Comparison of ENCODE assay signal across 11 cellular contexts in genomic region chr12:66241061-66242043, GRCh38. TPM values are rescaled to one million over a fixed set of nuclear protein-coding genes. Genes with fewer than 3 reads are reported as not detected.
A peak's percentile ranks its signal among the peaks of the same experiment; 100 is the strongest.
DNase-seq lines count a peak whose midpoint lies in the region; ATAC-seq and TF ChIP-seq lines count a peak whose summit lies in the region.
"Had no signal": no experiment of that assay in that cellular context is flagged by ENCODE, and none has a peak within 500 bp of the region (broad histone marks: within the 10 kb centered on the region; RNA-seq: fewer than 3 reads in every experiment).

No MANE protein-coding gene starts in this region.

- H3K27me3 ChIP-seq in breast epithelium (no peaks in the 10 kb centered on the region), gastroesophageal sphincter (peaks cover 22% of the 10 kb centered on the region)

- H3K9me3 Mint-ChIP-seq in MCF 10A (ENCODE audit: unreplicated experiment) = no peaks in the 10 kb centered on the region
- H3K9me3 Mint-ChIP-seq: activated naive CD4-positive, alpha-beta T cell treated with anti-CD3 and anti-CD28 coated beads, Interleukin-2, amount 50 U/mL, for 24 hours had no signal

- H3K4me1 ChIP-seq in breast epithelium = no peaks in the 10 kb centered on the region
- no peaks in the 10 kb centered on the region for H3K4me1 ChIP-seq in gastroesophageal sphincter
- H3K4me1 ChIP-seq: parathyroid adenoma had no signal

- POLR2A ChIA-PET in MCF 10A (lab: Yijun Ruan, JAX) = no interaction called here

- no TSS peak for BruUV-seq in MCF 10A (replicated peaks; lab: Mats Ljungman, UMichigan)

- intact Hi-C loops in MCF 10A (cut with micrococcal nuclease) = no loop called here
- intact Hi-C loops in breast epithelium (cut with DNase I; ENCODE audit: low total_unique reads) = no loop called here

- DNase-seq in MCF 10A (ENCODE audit: unreplicated experiment) = peak; percentile 76
- DNase-seq in breast epithelium (ENCODE audit: low spot score in 2 of 2) = no peak
- DNase-seq in SIG-M5 treated with dmso at 0.1 percent for 504 hours (lab: John Stamatoyannopoulos, UW; ENCODE audit: unreplicated experiment) = peak; percentile 96
- peak; percentile 82 for DNase-seq in stromal cell of bone marrow (ENCODE audit: low read depth)
- no peak for DNase-seq in stimulated activated CD8-positive, alpha-beta memory T cell treated with anti-CD3 and anti-CD28 coated beads, Interleukin-4, amount 100 ng/mL, for 48 hours
- DNase-seq in NCI-H146 treated with DMSO at 0.1 percent for 48 hours (lab: John Stamatoyannopoulos, UW; ENCODE audit: unreplicated experiment) = no peak
- DNase-seq: NCI-H446 treated with DMSO at 0.1 percent for 48 hours had no signal

- peaks cover 25% of the 10 kb centered on the region for H3K27me3 Mint-ChIP-seq in MCF 10A (ENCODE audit: insufficient read depth, unreplicated experiment)

- H3K4me1 Mint-ChIP-seq in MCF 10A (ENCODE audit: insufficient read depth, unreplicated experiment) = no peaks in the 10 kb centered on the region
- H3K4me1 Mint-ChIP-seq: activated naive CD4-positive, alpha-beta T cell treated with anti-CD3 and anti-CD28 coated beads, Interleukin-2, amount 50 U/mL, for 24 hours had no signal

- TF ChIP-seq POLR2A in breast epithelium (IDR thresholded peaks at IDR 0.05) = no peak
- TF ChIP-seq POLR2A in gastroesophageal sphincter (IDR thresholded peaks at IDR 0.05) = no peak

- no peak overlapping the region for H3K4me3 Mint-ChIP-seq in MCF 10A (ENCODE audit: unreplicated experiment)
- H3K4me3 Mint-ChIP-seq: activated naive CD4-positive, alpha-beta T cell treated with anti-CD3 and anti-CD28 coated beads, Interleukin-2, amount 50 U/mL, for 24 hours had no signal

- 71 to 90% methylated on average over 6 of the region's 7 CpGs for WGBS in gastroesophageal sphincter (ENCODE audit: low coverage in 1 of 2), 2 donors

- no peak overlapping the region for H3K27ac Mint-ChIP-seq in MCF 10A (ENCODE audit: low read depth, unreplicated experiment)
- H3K27ac Mint-ChIP-seq: activated naive CD4-positive, alpha-beta T cell treated with anti-CD3 and anti-CD28 coated beads, Interleukin-2, amount 50 U/mL, for 24 hours had no signal

- no peaks in the 10 kb centered on the region for H3K36me3 Mint-ChIP-seq in MCF 10A (ENCODE audit: insufficient read depth, unreplicated experiment)
- H3K36me3 Mint-ChIP-seq: activated naive CD4-positive, alpha-beta T cell treated with anti-CD3 and anti-CD28 coated beads, Interleukin-2, amount 50 U/mL, for 24 hours had no signal

- TF ChIP-seq EP300 in gastroesophageal sphincter (IDR thresholded peaks at IDR 0.05) = no peak

- H3K9me3 ChIP-seq in breast epithelium = no peaks in the 10 kb centered on the region
- H3K9me3 ChIP-seq in gastroesophageal sphincter = no peaks in the 10 kb centered on the region

- H3K36me3 ChIP-seq in breast epithelium (no peaks in the 10 kb centered on the region), gastroesophageal sphincter (peaks cover 0 to 16% of the 10 kb centered on the region in 2 donors)

- TF ChIP-seq CTCF in MCF 10A (IDR thresholded peaks at IDR 0.05; ENCODE audit: unreplicated experiment) = no peak
- TF ChIP-seq CTCF in breast epithelium (IDR thresholded peaks at IDR 0.05) = no peak
- no peak for TF ChIP-seq CTCF in gastroesophageal sphincter (IDR thresholded peaks at IDR 0.05)

- H3K27ac ChIP-seq in breast epithelium (peak overlapping the region in 1 of 2 donors; percentile 74), gastroesophageal sphincter (no peak overlapping the region)
- H3K27ac ChIP-seq: parathyroid adenoma had no signal

- H3K4me3 ChIP-seq in breast epithelium = no peak overlapping the region
- no peak overlapping the region for H3K4me3 ChIP-seq in gastroesophageal sphincter

- CTCF ChIA-PET in MCF 10A (lab: Yijun Ruan, JAX) = interaction anchor here (0.7 to 1.0 kb wide), 2 partner anchors 29 to 619 kb away, joined by 3 to 5 read pairs; no protein-coding TSS in a partner anchor

- ATAC-seq in gastroesophageal sphincter = peak; percentile 53
- ATAC-seq in GM21423 (IDR thresholded peaks at IDR 0.05; ENCODE audit: unreplicated experiment) = no peak

RNA-seq across cellular contexts. Expression of gene IRAK3, which starts 52.3 kb away (rescaled TPM):
- total RNA-seq in MCF 10A (2022) (0.05 TPM in 1 of 2 replicates, not detected in the other), breast epithelium (10 to 100 TPM; 22.2 to 88.8 (median 37.7) TPM), gastroesophageal sphincter (10 to 100 TPM in 3 of 4 donors, 1 to 10 TPM in 1; 7.8 to 18.7 (median 14.8) TPM)

Comparison
In these comparisons a context has a peak if more than half of its experiments do, and no peak if none do; other contexts are left out.
1. DNase-seq: peak in MCF 10A (single experiment), SIG-M5 treated with dmso at 0.1 percent for 504 hours (single experiment) and stromal cell of bone marrow (single experiment); none in breast epithelium (0 of 2), stimulated activated CD8-positive, alpha-beta memory T cell treated with anti-CD3 and anti-CD28 coated beads, Interleukin-4, amount 100 ng/mL, for 48 hours (single experiment) and NCI-H146 treated with DMSO at 0.1 percent for 48 hours (single experiment).